15 cellular contexts compared by ENCODE assay signal in genomic region chr15:68584704-68585573, GRCh38. TPM values are rescaled to one million over a fixed set of nuclear protein-coding genes. Genes with fewer than 3 reads are reported as not detected.
DNase-seq lines count a peak whose midpoint lies in the region; ATAC-seq and TF ChIP-seq lines count a peak whose summit lies in the region.
"Had no signal": no experiment of that assay in that cellular context is flagged by ENCODE, and none has a peak within 500 bp of the region (broad histone marks: within the 10 kb centered on the region; RNA-seq: fewer than 3 reads in every experiment).

No MANE protein-coding gene starts in this region.

- H3K27me3 Mint-ChIP-seq in progenitor cell of endocrine pancreas: peaks cover 51% of the 10 kb centered on the region

- H3K27ac Mint-ChIP-seq in progenitor cell of endocrine pancreas: no peak overlapping the region
- H3K27ac Mint-ChIP-seq: activated CD8-positive, alpha-beta T cell treated with anti-CD3 and anti-CD28 coated beads, Interleukin-2, amount 10 ng/mL, durations not matched to agents 7 days and 5 days; activated naive CD4-positive, alpha-beta T cell treated with anti-CD3 and anti-CD28 coated beads, Interleukin-2, amount 50 U/mL, for 24 hours; CD4-positive, CD25-positive, alpha-beta regulatory T cell; dendritic cell treated with granulocyte-macrophage colony-stimulating factor and Interleukin-4, amounts not matched to agents 40 ng/mL and 50 ng/mL, for 4 days; natural killer cell; T-helper 1 cell treated with Interleukin-12 subunit alpha and Interleukin-12 subunit beta and Interleukin-4 antibody, amounts not matched to agents 30 μg/mL and 1 μg/mL, for 36 hours had no signal

- no peaks in the 10 kb centered on the region for H3K4me1 Mint-ChIP-seq in progenitor cell of endocrine pancreas (ENCODE audit: low read depth)
- H3K4me1 Mint-ChIP-seq: natural killer cell had no signal

- ATAC-seq in GM21390 (IDR thresholded peaks at IDR 0.05; ENCODE audit: unreplicated experiment): no peak
- ATAC-seq: activated CD8-positive, alpha-beta T cell treated with anti-CD3 and anti-CD28 coated beads, Interleukin-2, amount 10 ng/mL, durations not matched to agents 7 days and 5 days; natural killer cell had no signal

- H3K9me3 Mint-ChIP-seq in progenitor cell of endocrine pancreas (ENCODE audit: low read depth): no peaks in the 10 kb centered on the region
- H3K9me3 Mint-ChIP-seq: activated naive CD4-positive, alpha-beta T cell treated with anti-CD3 and anti-CD28 coated beads, Interleukin-2, amount 50 U/mL, for 24 hours; CD4-positive, CD25-positive, alpha-beta regulatory T cell; dendritic cell treated with granulocyte-macrophage colony-stimulating factor and Interleukin-4, amounts not matched to agents 40 ng/mL and 50 ng/mL, for 4 days; natural killer cell; T-helper 1 cell treated with Interleukin-12 subunit alpha and Interleukin-12 subunit beta and Interleukin-4 antibody, amounts not matched to agents 30 μg/mL and 1 μg/mL, for 36 hours had no signal

- H3K36me3 Mint-ChIP-seq in progenitor cell of endocrine pancreas (ENCODE audit: insufficient read depth): no peaks in the 10 kb centered on the region
- H3K36me3 Mint-ChIP-seq: activated naive CD4-positive, alpha-beta T cell treated with anti-CD3 and anti-CD28 coated beads, Interleukin-2, amount 50 U/mL, for 24 hours; CD4-positive, CD25-positive, alpha-beta regulatory T cell; natural killer cell had no signal

- DNase-seq in COR-L47 (lab: John Stamatoyannopoulos, UW) (peak; percentile 97), NCI-H2171 (lab: John Stamatoyannopoulos, UW) (peak; percentile 16), coronary artery (ENCODE audit: low spot score) (no peak), pons (ENCODE audit: low spot score) (peak; percentile 71), progenitor cell of endocrine pancreas (ENCODE audit: low spot score, unreplicated experiment) (no peak), NCI-H128 (lab: John Stamatoyannopoulos, UW; ENCODE audit: unreplicated experiment) (no peak)
- DNase-seq in activated naive CD4-positive, alpha-beta T cell treated with anti-CD3 and anti-CD28 coated beads, Interleukin-2, amount 50 U/mL, for 16 hours: no peak
- DNase-seq: activated CD8-positive, alpha-beta T cell treated with anti-CD3 and anti-CD28 coated beads, Interleukin-2, amount 10 ng/mL, durations not matched to agents 7 days and 5 days; CD4-positive, CD25-positive, alpha-beta regulatory T cell; natural killer cell had no signal

- TF ChIP-seq CTCF in coronary artery (IDR thresholded peaks at IDR 0.05) (no peak), progenitor cell of endocrine pancreas (IDR thresholded peaks at IDR 0.05; ENCODE audit: unreplicated experiment) (no peak)

- no peak overlapping the region for H3K4me3 Mint-ChIP-seq in progenitor cell of endocrine pancreas (ENCODE audit: low read depth)
- H3K4me3 Mint-ChIP-seq: activated CD8-positive, alpha-beta T cell treated with anti-CD3 and anti-CD28 coated beads, Interleukin-2, amount 10 ng/mL, durations not matched to agents 7 days and 5 days; activated naive CD4-positive, alpha-beta T cell treated with anti-CD3 and anti-CD28 coated beads, Interleukin-2, amount 50 U/mL, for 24 hours; CD4-positive, CD25-positive, alpha-beta regulatory T cell; dendritic cell treated with granulocyte-macrophage colony-stimulating factor and Interleukin-4, amounts not matched to agents 40 ng/mL and 50 ng/mL, for 4 days; natural killer cell; T-helper 1 cell treated with Interleukin-12 subunit alpha and Interleukin-12 subunit beta and Interleukin-4 antibody, amounts not matched to agents 30 μg/mL and 1 μg/mL, for 36 hours had no signal

- H3K27ac ChIP-seq in coronary artery: peak overlapping the region; percentile 57 to 58
- H3K27ac ChIP-seq: Peyer's patch had no signal

- no peak overlapping the region for H3K4me3 ChIP-seq in coronary artery
- H3K4me3 ChIP-seq: Peyer's patch had no signal

RNA-seq across cellular contexts. Expression of gene CORO2B, which starts 6.1 kb away (rescaled TPM):
- total RNA-seq in progenitor cell of endocrine pancreas: 1.5 and 2.0 TPM in 2 replicates
- total RNA-seq: activated CD8-positive, alpha-beta T cell treated with anti-CD3 and anti-CD28 coated beads, Interleukin-2, amount 10 ng/mL, durations not matched to agents 7 days and 5 days; CD4-positive, CD25-positive, alpha-beta regulatory T cell had no signal

Comparison
In these comparisons a context has a peak if more than half of its experiments do, and no peak if none do; other contexts are left out.
1. DNase-seq: peak in COR-L47 (single experiment), NCI-H2171 (single experiment) and pons (single experiment); none in coronary artery (single experiment), progenitor cell of endocrine pancreas (single experiment), NCI-H128 (single experiment) and activated naive CD4-positive, alpha-beta T cell treated with anti-CD3 and anti-CD28 coated beads, Interleukin-2, amount 50 U/mL, for 16 hours (single experiment).